ENCODE assay signal across 8 cellular contexts in the genomic region with DNA sequence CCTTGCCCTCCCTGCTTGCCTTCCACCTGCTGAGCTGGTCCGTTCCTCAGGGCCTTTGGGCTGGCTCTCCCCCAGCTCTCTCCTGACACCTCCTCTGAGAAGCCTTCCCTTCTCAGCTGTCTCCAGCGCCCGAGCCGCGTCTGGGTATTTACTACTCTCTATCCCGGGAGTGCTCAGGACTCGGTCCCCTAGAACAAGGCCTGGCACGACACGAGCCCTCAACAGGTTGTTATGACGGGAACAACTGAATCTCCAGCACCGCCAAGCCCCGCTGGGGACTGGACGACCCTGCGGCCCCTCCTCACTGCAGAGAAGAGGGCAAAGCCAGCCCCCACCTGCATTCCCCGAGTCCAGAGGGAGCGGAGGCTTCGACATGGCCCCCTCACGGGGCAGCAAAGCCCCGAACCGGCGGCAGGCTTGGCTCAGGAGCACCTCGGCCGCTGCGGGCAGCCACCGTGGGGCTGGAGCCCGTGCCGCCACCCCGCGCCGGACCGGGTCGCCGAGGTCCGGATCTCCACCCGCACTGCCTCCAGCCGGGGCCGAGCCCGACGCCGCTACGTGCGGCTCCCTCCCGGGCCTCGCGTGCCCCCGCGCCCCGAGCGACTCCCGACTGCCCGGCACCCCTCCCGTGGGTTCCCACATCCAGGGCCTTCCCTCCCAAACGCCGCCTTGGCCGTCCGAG. TPM values are rescaled to one million over a fixed set of nuclear protein-coding genes. Genes with fewer than 3 reads are reported as not detected.
DNase-seq lines count a peak whose midpoint lies in the region; ATAC-seq and TF ChIP-seq lines count a peak whose summit lies in the region.

No MANE protein-coding gene starts in this region.

- no peaks in the 10 kb centered on the region for H3K9me3 Mint-ChIP-seq in nephron progenitor cell

- peak overlapping the region; percentile 90 for H3K4me3 ChIP-seq in WI38 (ENCODE audit: low read depth, low read length)

- H3K4me3 Mint-ChIP-seq in nephron progenitor cell: peak overlapping the region; percentile 91

- peaks cover 3% of the 10 kb centered on the region for H3K27me3 Mint-ChIP-seq in nephron progenitor cell (ENCODE audit: low read depth, poor library complexity)

- H3K27ac Mint-ChIP-seq in nephron progenitor cell: no peak overlapping the region

- DNase-seq in DMS53 (lab: John Stamatoyannopoulos, UW) (peak; percentile 36), DMS53 treated with DMSO at 0.1 percent for 48 hours (lab: John Stamatoyannopoulos, UW; ENCODE audit: unreplicated experiment) (no peak), nephron progenitor cell (peak; percentile 39), NCI-H2029 treated with DMSO at 0.1 percent for 48 hours (lab: John Stamatoyannopoulos, UW) (no peak), amniotic stem cell (lab: John Stamatoyannopoulos, UW) (no peak)

- peak; percentile 5 for ATAC-seq in HG02852 (IDR thresholded peaks at IDR 0.05; ENCODE audit: unreplicated experiment)
- ATAC-seq in esophagus mucosa: peak; percentile 7

- peaks cover 46% of the 10 kb centered on the region for H3K4me1 Mint-ChIP-seq in nephron progenitor cell

- no peak for TF ChIP-seq CTCF in WI38 (IDR thresholded peaks at IDR 0.05; ENCODE audit: low read depth, low read length)
- no peak for TF ChIP-seq CTCF in nephron progenitor cell (IDR thresholded peaks at IDR 0.05)

- peaks cover 7% of the 10 kb centered on the region for H3K36me3 Mint-ChIP-seq in nephron progenitor cell (ENCODE audit: low read depth)

RNA-seq across cellular contexts. Expression of gene TPRA1, which starts 0.8 kb away (rescaled TPM):
- 15.6 TPM for total RNA-seq in esophagus mucosa

RNA-seq across cellular contexts. Expression of gene MCM2, which starts 8.5 kb away (rescaled TPM):
- 20.6 TPM for total RNA-seq in esophagus mucosa

RNA-seq across cellular contexts. Expression of gene PODXL2, which starts 39.2 kb away (rescaled TPM):
- 2.7 TPM for total RNA-seq in esophagus mucosa

Comparison
In these comparisons a context has a peak if more than half of its experiments do, and no peak if none do; other contexts are left out.
1. DNase-seq: peak in DMS53 (single experiment) and nephron progenitor cell (single experiment); none in DMS53 treated with DMSO at 0.1 percent for 48 hours (single experiment), NCI-H2029 treated with DMSO at 0.1 percent for 48 hours (single experiment) and amniotic stem cell (single experiment).